ENCODE assay signal across 8 cellular contexts in genomic region chr2:151828143-151828889, GRCh38. TPM values are rescaled to one million over a fixed set of nuclear protein-coding genes. Genes with fewer than 3 reads are reported as not detected.
DNase-seq lines count a peak whose midpoint lies in the region; ATAC-seq and TF ChIP-seq lines count a peak whose summit lies in the region.

Gene ARL5A (minus strand): TSS chr2:151828421. CDS start chr2:151828176, 245 bp downstream.

- POLR2A ChIA-PET in HEK293T (lab: Yijun Ruan, JAX) = interaction anchor here (0.6 to 1.9 kb wide), 12 partner anchors 9 to 256 kb away, joined by 3 to 4 read pairs (median 3); no protein-coding TSS in a partner anchor

- no peak for TF ChIP-seq EP300 in gastroesophageal sphincter (IDR thresholded peaks at IDR 0.05)

- peak within 1 kb of the TSS; percentile 72 to 88 for H3K4me3 ChIP-seq in gastroesophageal sphincter
- peak within 1 kb of the TSS; percentile 86 to 92 for H3K4me3 ChIP-seq in neutrophil (ENCODE audit: low read depth in 1 of 2, low read length in 1 of 2)

- H3K27me3 ChIP-seq in gastroesophageal sphincter = no peaks in the 10 kb centered on the region
- H3K27me3 ChIP-seq in neutrophil = no peaks in the 10 kb centered on the region

- CTCF ChIA-PET in HEK293T (lab: Yijun Ruan, JAX) = no interaction called here

- H3K9me3 ChIP-seq in gastroesophageal sphincter (no peaks in the 10 kb centered on the region), neutrophil (no peaks in the 10 kb centered on the region)

- TF ChIP-seq CTCF in gastroesophageal sphincter (IDR thresholded peaks at IDR 0.05) (peak in 1 of 4 experiments; percentile 3), neutrophil (IDR thresholded peaks at IDR 0.05) (no peak)

- TF ChIP-seq POLR2A in gastroesophageal sphincter (IDR thresholded peaks at IDR 0.05) = peak; percentile 70 to 74

- H3K27ac ChIP-seq in gastroesophageal sphincter (peak within 1 kb of the TSS; percentile 57 to 93 (median 91)), neutrophil (peak within 1 kb of the TSS; percentile 76), substantia nigra (ENCODE audit: low read depth, low read length, poor library complexity, severe bottlenecking) (peak within 1 kb of the TSS; percentile 84)

- peak; percentile 98 for ATAC-seq in gastroesophageal sphincter

- DNase-seq in GF-D8 (lab: John Stamatoyannopoulos, UW) = peak; percentile 90
- peak; percentile 96 for DNase-seq in HEK293T (ENCODE audit: extremely low spot score)
- DNase-seq in MV-4-11 (lab: John Stamatoyannopoulos, UW) = peak; percentile 95
- DNase-seq in SK-MEL-5 (ENCODE audit: low read depth, low spot score) = peak; percentile 92
- DNase-seq in activated naive CD4-positive, alpha-beta T cell treated with Interleukin-2 at 50 U/mL for 16 hours = peak; percentile 94
- peak; percentile 34 to 97 (median 92) for DNase-seq in substantia nigra (lab: John Stamatoyannopoulos, UW)

- H3K4me1 ChIP-seq in gastroesophageal sphincter (peaks cover 3 to 47% (median 11%) of the 10 kb centered on the region in 3 donors), neutrophil (ENCODE audit: control insufficient read depth in 1 of 2, insufficient read depth in 1 of 2, low read depth in 1 of 2, low read length in 1 of 2) (peaks cover 21 to 22% of the 10 kb centered on the region in 2 experiments)

- in situ Hi-C loops in SK-MEL-5 (cut with HindIII; ENCODE audit: low pct_unique_long_range_greater_than_20kb, low sequenced_read_pairs) = no loop called here

- WGBS in gastroesophageal sphincter (ENCODE audit: low coverage in 1 of 2), 2 donors = 0% methylated on average over 1 to 5 of the region's 64 CpGs

- H3K36me3 ChIP-seq in gastroesophageal sphincter (no peaks in the 10 kb centered on the region), neutrophil (no peaks in the 10 kb centered on the region)

TF ChIP-seq in HEK293T, 16 proteins besides CTCF, POLR2A, EP300 and RAD21:
- TF ChIP-seq L3MBTL2 (conservative IDR thresholded peaks at IDR 0.05) = peak; percentile 54; the same call in 1 of the 2 replicates
- no peak for TF ChIP-seq PKNOX1 (IDR thresholded peaks at IDR 0.05)
- TF ChIP-seq ELF4 (IDR thresholded peaks at IDR 0.05) = peak; percentile 44; the same call in 1 of the 2 replicates

RNA-seq across cellular contexts. Expression of gene ARL5A, which starts in this region (rescaled TPM):
- 52.7 and 57.5 TPM in 2 replicates for total RNA-seq in SK-MEL-5 (2014; rRNA removed; shearing (Covaris generic))
- polyA plus RNA-seq in SK-MEL-5 (2015; cell fraction: cytosol; rRNA removed) = 24.8 and 30.6 TPM in 2 replicates
- polyA plus RNA-seq in SK-MEL-5 (2015; cell fraction: nucleus; rRNA removed) = 8.1 and 11.9 TPM in 2 replicates
- total RNA-seq in gastroesophageal sphincter = 100 to 1,000 TPM in 1 of 4 donors, 10 to 100 TPM in 3; 58.8 to 104 (median 85.6) TPM

Comparison
In these comparisons a context has a peak if more than half of its experiments do, and no peak if none do; other contexts are left out.
1. Peak in every context shown above with its lines: DNase-seq, ATAC-seq, H3K4me3 ChIP-seq and H3K27ac ChIP-seq.